In the genomic region with DNA sequence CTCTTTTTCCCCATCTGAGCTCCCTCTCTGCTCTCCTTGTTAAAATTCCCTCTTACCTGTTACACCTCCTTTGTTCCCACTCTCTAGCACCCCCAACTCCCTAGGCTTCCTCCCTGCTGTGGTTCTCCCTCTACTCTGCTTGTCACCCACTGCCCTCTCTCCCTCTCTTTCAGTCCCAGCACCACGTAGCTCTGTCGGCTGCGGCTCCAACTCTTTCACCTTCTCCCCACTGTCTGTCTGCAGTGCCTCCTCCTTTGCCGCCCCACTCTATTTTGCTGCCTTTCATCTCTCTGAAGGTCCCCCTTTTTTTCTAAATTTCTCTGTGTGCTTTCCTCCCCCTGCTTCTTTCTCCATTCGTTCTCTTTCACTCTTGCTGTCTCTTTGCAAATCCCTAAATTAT, we compare ENCODE assay signal across 8 cellular contexts. TPM values are rescaled to one million over a fixed set of nuclear protein-coding genes. Genes with fewer than 3 reads are reported as not detected.
DNase-seq lines count a peak whose midpoint lies in the region; ATAC-seq, FAIRE-seq and TF ChIP-seq lines count a peak whose summit lies in the region.

No MANE protein-coding gene starts in this region.

- TF ChIP-seq CTCF in H1 (IDR thresholded peaks at IDR 0.05; ENCODE audit: control extremely low read depth in 1 of 3, insufficient read depth in 1 of 3, low read depth in 1 of 3, low read length in 3 of 3) = no peak
- no peak for TF ChIP-seq CTCF in neural cell (IDR thresholded peaks at IDR 0.05; ENCODE audit: poor library complexity, severe bottlenecking)

- peaks cover 42% of the 10 kb centered on the region for H3K36me3 ChIP-seq in BLaER1
- peaks cover 9% of the 10 kb centered on the region for H3K36me3 ChIP-seq in NT2/D1 (ENCODE audit: insufficient read depth, insufficient read length, low read length)
- peaks cover 5 to 29% (median 12%) of the 10 kb centered on the region in 4 experiments for H3K36me3 ChIP-seq in H1 (ENCODE audit: control insufficient read depth in 2 of 4, insufficient read depth in 4 of 4, low read length in 3 of 4)
- H3K36me3 ChIP-seq in neural cell (ENCODE audit: insufficient read depth, low read length) = peaks cover 9% of the 10 kb centered on the region

- no peak overlapping the region for H2BK120ac ChIP-seq in H1 (replicated peaks; ENCODE audit: low read depth, low read length)

- H3K9ac ChIP-seq in BLaER1 = peak overlapping the region; percentile 89
- peak overlapping the region; percentile 85 for H3K9ac ChIP-seq in NT2/D1 (ENCODE audit: insufficient read length, low read depth)
- peak overlapping the region in 1 of 4 experiments; percentile 63; a peak in 2 of 7 replicates for H3K9ac ChIP-seq in H1 (replicated peaks in 1 of 4; ENCODE audit: extremely low read depth in 1 of 4, low read depth in 3 of 4, low read length in 3 of 4)
- H3K9ac ChIP-seq in neural cell (ENCODE audit: low read length) = peak overlapping the region; percentile 84

- no peaks in the 10 kb centered on the region for H3K79me1 ChIP-seq in H1 (ENCODE audit: low read depth, low read length)

- TF ChIP-seq POLR2A in H1 (IDR thresholded peaks at IDR 0.05; ENCODE audit: control extremely low read depth in 1 of 2, low read depth in 2 of 2, low read length in 2 of 2) = no peak
- TF ChIP-seq POLR2A in GM18505 (IDR thresholded peaks at IDR 0.05; ENCODE audit: borderline replicate concordance, extremely low read depth, insufficient read depth, insufficient read length) = no peak

- DNase-seq in NT2/D1 (ENCODE audit: low read depth, low spot score) (no peak), H1 (ENCODE audit: low read depth in 1 of 2, low spot score in 2 of 2) (no peak), NCI-H1436 treated with DMSO at 0.1 percent for 48 hours (lab: John Stamatoyannopoulos, UW) (no peak), Kasumi-1 (lab: John Stamatoyannopoulos, UW) (no peak)

- no peaks in the 10 kb centered on the region for H3F3A ChIP-seq in neural cell (ENCODE audit: insufficient read depth, low read length, poor library complexity, severe bottlenecking)

- CTCF ChIA-PET in H1 (lab: Charles Lee; ENCODE audit: partially characterized antibody) = interaction anchor here (1.5 kb wide), 1 partner anchor 14 kb away, joined by 3 read pairs; no protein-coding TSS in a partner anchor

- H3K4me1 ChIP-seq in BLaER1 (peaks cover 24% of the 10 kb centered on the region), NT2/D1 (ENCODE audit: insufficient read depth, insufficient read length) (no peaks in the 10 kb centered on the region), H1 (replicated peaks in 1 of 4; ENCODE audit: control insufficient read depth in 3 of 4, insufficient read depth in 4 of 4, low read length in 3 of 4) (peaks cover 0 to 7% (median 1%) of the 10 kb centered on the region in 4 experiments; a peak in 4 of 7 replicates)

- H4K8ac ChIP-seq in H1 (ENCODE audit: extremely low read depth, insufficient read depth, low read length) = no peak overlapping the region

- TF ChIP-seq RAD21 in H1 (IDR thresholded peaks at IDR 0.05 in 1 of 2, conservative IDR thresholded peaks at IDR 0.05 in 1 of 2; ENCODE audit: low read depth in 2 of 2, low read length in 2 of 2) (no peak), neural cell (conservative IDR thresholded peaks at IDR 0.05) (no peak)

- no peak overlapping the region for H2BK12ac ChIP-seq in H1 (ENCODE audit: low read depth, low read length)

- WGBS in H1 (ENCODE audit: extremely low coverage in 1 of 2, insufficient coverage in 1 of 2, insufficient read length in 1 of 2, insufficient replicate concordance in 2 of 2, low coverage in 1 of 2, low lambda C conversion rate in 2 of 2, missing lambda C conversion rate in 1 of 2), 2 experiments = 13% methylated on average over 5 of the region's 5 CpGs; no CpG with 5 or more reads in 1 of the 2 experiments

- no peak overlapping the region for H4K5ac ChIP-seq in H1 (ENCODE audit: insufficient read length, low read depth, low read length)

- H4K20me1 ChIP-seq in BLaER1 (no peaks in the 10 kb centered on the region), H1 (replicated peaks in 1 of 2; ENCODE audit: control insufficient read depth in 1 of 2, insufficient read depth in 2 of 2, low read length in 2 of 2) (no peaks in the 10 kb centered on the region), neural cell (ENCODE audit: insufficient read depth) (no peaks in the 10 kb centered on the region)

- no peak overlapping the region for H4K91ac ChIP-seq in H1 (replicated peaks; ENCODE audit: insufficient read length, low read length)

- POLR2A ChIA-PET in H1 (lab: Charles Lee; ENCODE audit: partially characterized antibody) = interaction anchor here (0.6 to 2.3 kb wide), 5 partner anchors 19 to 565 kb away, joined by 3 to 8 read pairs (median 3); a partner anchor contains a TSS

- H3K9me2 ChIP-seq in neural cell (ENCODE audit: insufficient read depth, low read length) = no peaks in the 10 kb centered on the region

- H3K4ac ChIP-seq in H1 (replicated peaks; ENCODE audit: insufficient read length, low read depth, low read length) = no peak overlapping the region

- no peak overlapping the region for H3K27ac ChIP-seq in BLaER1
- no peak overlapping the region for H3K27ac ChIP-seq in H1 (ENCODE audit: low read depth, low read length)
- H3K27ac ChIP-seq in neural cell (ENCODE audit: low read length) = peak overlapping the region; percentile 85

- H2BK20ac ChIP-seq in H1 (ENCODE audit: low read length) = no peak overlapping the region

- ATAC-seq in HG03025 (IDR thresholded peaks at IDR 0.05; ENCODE audit: low FRiP score, unreplicated experiment) (no peak), GM18505 (IDR thresholded peaks at IDR 0.05; ENCODE audit: unreplicated experiment) (no peak)

- H3K14ac ChIP-seq in H1 (ENCODE audit: insufficient read length) = no peak overlapping the region

- no peak overlapping the region for H2BK5ac ChIP-seq in H1 (ENCODE audit: low read depth, low read length)

- no peak overlapping the region for H2AK5ac ChIP-seq in H1 (ENCODE audit: low read depth, low read length)

- no peaks in the 10 kb centered on the region for H3K27me3 ChIP-seq in BLaER1
- H3K27me3 ChIP-seq in NT2/D1 (ENCODE audit: insufficient read depth, insufficient read length) = peaks cover 15% of the 10 kb centered on the region
- no peaks in the 10 kb centered on the region; a peak in 2 of 7 replicates for H3K27me3 ChIP-seq in H1 (replicated peaks in 1 of 4; ENCODE audit: control insufficient read depth in 3 of 4, extremely low read depth in 1 of 4, insufficient read depth in 3 of 4, low read length in 3 of 4)
- H3K27me3 ChIP-seq in neural cell (ENCODE audit: insufficient read depth, low read depth, low read length) = no peaks in the 10 kb centered on the region

- H2BK15ac ChIP-seq in H1 (ENCODE audit: low read length) = no peak overlapping the region

- peak overlapping the region; percentile 94 for H3K4me3 ChIP-seq in BLaER1
- peak overlapping the region; percentile 73 for H3K4me3 ChIP-seq in NT2/D1 (ENCODE audit: insufficient read length, low read depth)
- H3K4me3 ChIP-seq in H1 (ENCODE audit: extremely low read depth in 1 of 4, insufficient read depth in 2 of 4, low read depth in 3 of 4, low read length in 4 of 4) = peak overlapping the region; percentile 89 to 98 (median 92)
- H3K4me3 ChIP-seq in neural cell (ENCODE audit: low read length) = peak overlapping the region; percentile 73

- H3K4me2 ChIP-seq in BLaER1 = peak overlapping the region; percentile 99
- H3K4me2 ChIP-seq in H1 (ENCODE audit: insufficient read depth in 1 of 2, low read depth in 2 of 2, low read length in 2 of 2) = peak overlapping the region; percentile 82 to 92
- peak overlapping the region; percentile 89 for H3K4me2 ChIP-seq in neural cell (ENCODE audit: low read length)

- no peak overlapping the region for H3K23ac ChIP-seq in H1 (ENCODE audit: insufficient read length)

- TF ChIP-seq EP300 in H1 (IDR thresholded peaks at IDR 0.05; ENCODE audit: borderline replicate concordance in 1 of 2, low read depth in 2 of 2, low read length in 2 of 2) (no peak), neural cell (conservative IDR thresholded peaks at IDR 0.05; ENCODE audit: poor library complexity, severe bottlenecking) (no peak)

- 0 out of 4 replicates have a peak, but pooled peaks cover 0 to 2% of the 10 kb centered on the region in 2 experiments for H3K79me2 ChIP-seq in H1 (ENCODE audit: control insufficient read depth in 1 of 2, insufficient read depth in 2 of 2, low read length in 2 of 2)
- H3K79me2 ChIP-seq in neural cell (replicated peaks; ENCODE audit: insufficient read depth, low read length) = peaks cover 6% of the 10 kb centered on the region

- H3K56ac ChIP-seq in H1 (replicated peaks; ENCODE audit: insufficient read length, low read depth, low read length) = no peak overlapping the region

- no peak for FAIRE-seq in H1 (lab: Jason Lieb, UNC)

- no peak overlapping the region for H3K18ac ChIP-seq in H1 (ENCODE audit: extremely low read depth, low read length)

- H3K9me3 ChIP-seq in BLaER1 = peaks cover 29% of the 10 kb centered on the region
- no peaks in the 10 kb centered on the region; the same call in 1 of the 2 replicates for H3K9me3 ChIP-seq in NT2/D1 (ENCODE audit: insufficient read depth, low read length)
- no peaks in the 10 kb centered on the region for H3K9me3 ChIP-seq in H1 (ENCODE audit: insufficient read depth in 2 of 2, low read depth in 1 of 2, low read length in 1 of 2)
- H3K9me3 ChIP-seq in neural cell (ENCODE audit: low read length) = no peaks in the 10 kb centered on the region

- peaks cover 13% of the 10 kb centered on the region for H3K23me2 ChIP-seq in H1 (ENCODE audit: low read depth, low read length)

- H2AFZ ChIP-seq in H1 (ENCODE audit: low read length) = no peak overlapping the region
- peak overlapping the region; percentile 88 for H2AFZ ChIP-seq in neural cell (ENCODE audit: low read depth, low read length)

RNA-seq across cellular contexts. Expression of a gene that starts 1.1 kb away (rescaled TPM):
- 27.2 and 31.9 TPM in 2 replicates for total RNA-seq in H1 (2021; fragmentation: NEBNext Ultra II Directional; extraction: Animal tissue kit (Norgen Biotek cat#: 25700))
- polyA plus RNA-seq in H1 (2011; rRNA removed) = 5.6 and 6.8 TPM in 2 replicates
- 5.6 TPM for polyA plus RNA-seq in H1 (2011; cell fraction: cytosol; rRNA removed)
- 24.0 TPM for polyA plus RNA-seq in H1 (2011; cell fraction: nucleus; rRNA removed)
- polyA plus RNA-seq in H1 (2012, experiment 1 of 2) = 13.4 to 26.7 TPM (median 14.4 TPM) in 4 replicates
- 9.3 TPM for polyA plus RNA-seq in H1 (2012, experiment 2 of 2)
- polyA plus RNA-seq in H1 (2013, experiment 1 of 2) = 24.7 TPM
- polyA plus RNA-seq in H1 (2013, experiment 2 of 2) = 21.6 TPM
- polyA minus RNA-seq in H1 (2011; rRNA and poly(A)+ RNA removed) = 25.2 and 31.2 TPM in 2 replicates
- 10.9 TPM for polyA minus RNA-seq in H1 (2011; cell fraction: cytosol; rRNA and poly(A)+ RNA removed)
- polyA minus RNA-seq in H1 (2011; cell fraction: nucleus; rRNA and poly(A)+ RNA removed) = 28.6 TPM
- polyA plus RNA-seq in neural cell = 13.2 and 24.5 TPM in 2 replicates
- 56.5 and 67.3 TPM in 2 replicates for polyA minus RNA-seq in neural cell

RNA-seq across cellular contexts. Expression of a gene that starts 19.5 kb away (rescaled TPM):
- total RNA-seq in H1 (2021; fragmentation: NEBNext Ultra II Directional; extraction: Animal tissue kit (Norgen Biotek cat#: 25700)) = 378 and 382 TPM in 2 replicates
- polyA plus RNA-seq in H1 (2011; rRNA removed) = 380 and 428 TPM in 2 replicates
- 289 TPM for polyA plus RNA-seq in H1 (2011; cell fraction: cytosol; rRNA removed)
- polyA plus RNA-seq in H1 (2011; cell fraction: nucleus; rRNA removed) = 373 TPM
- polyA plus RNA-seq in H1 (2012, experiment 1 of 2) = 423 to 640 TPM (median 550 TPM) in 4 replicates
- 425 TPM for polyA plus RNA-seq in H1 (2012, experiment 2 of 2)
- polyA plus RNA-seq in H1 (2013, experiment 1 of 2) = 133 TPM
- 118 TPM for polyA plus RNA-seq in H1 (2013, experiment 2 of 2)
- 389 and 467 TPM in 2 replicates for polyA minus RNA-seq in H1 (2011; rRNA and poly(A)+ RNA removed)
- polyA minus RNA-seq in H1 (2011; cell fraction: cytosol; rRNA and poly(A)+ RNA removed) = 311 TPM
- polyA minus RNA-seq in H1 (2011; cell fraction: nucleus; rRNA and poly(A)+ RNA removed) = 219 TPM
- 394 and 458 TPM in 2 replicates for polyA plus RNA-seq in neural cell
- 386 and 406 TPM in 2 replicates for polyA minus RNA-seq in neural cell

RNA-seq across cellular contexts. Expression of a gene that starts 30.6 kb away (rescaled TPM):
- 40.2 and 40.5 TPM in 2 replicates for total RNA-seq in H1 (2021; fragmentation: NEBNext Ultra II Directional; extraction: Animal tissue kit (Norgen Biotek cat#: 25700))
- polyA plus RNA-seq in H1 (2011; rRNA removed) (3.5 and 5.7 TPM in 2 replicates), neural cell (9.7 and 10.9 TPM in 2 replicates)
- polyA plus RNA-seq in H1 (2011; cell fraction: cytosol; rRNA removed) = 7.3 TPM
- 9.4 TPM for polyA plus RNA-seq in H1 (2011; cell fraction: nucleus; rRNA removed)
- polyA plus RNA-seq in H1 (2012, experiment 1 of 2) = 14.1 to 26.9 TPM (median 18.7 TPM) in 4 replicates
- 1.4 TPM for polyA plus RNA-seq in H1 (2012, experiment 2 of 2)
- 15.4 TPM for polyA plus RNA-seq in H1 (2013, experiment 1 of 2)
- polyA plus RNA-seq in H1 (2013, experiment 2 of 2) = 13.2 TPM
- 30.0 and 41.0 TPM in 2 replicates for polyA minus RNA-seq in H1 (2011; rRNA and poly(A)+ RNA removed)
- 17.4 TPM for polyA minus RNA-seq in H1 (2011; cell fraction: cytosol; rRNA and poly(A)+ RNA removed)
- 60.3 TPM for polyA minus RNA-seq in H1 (2011; cell fraction: nucleus; rRNA and poly(A)+ RNA removed)
- 53.3 and 61.9 TPM in 2 replicates for polyA minus RNA-seq in neural cell
